ENCODE assay signal across 4 cellular contexts in the genomic region with DNA sequence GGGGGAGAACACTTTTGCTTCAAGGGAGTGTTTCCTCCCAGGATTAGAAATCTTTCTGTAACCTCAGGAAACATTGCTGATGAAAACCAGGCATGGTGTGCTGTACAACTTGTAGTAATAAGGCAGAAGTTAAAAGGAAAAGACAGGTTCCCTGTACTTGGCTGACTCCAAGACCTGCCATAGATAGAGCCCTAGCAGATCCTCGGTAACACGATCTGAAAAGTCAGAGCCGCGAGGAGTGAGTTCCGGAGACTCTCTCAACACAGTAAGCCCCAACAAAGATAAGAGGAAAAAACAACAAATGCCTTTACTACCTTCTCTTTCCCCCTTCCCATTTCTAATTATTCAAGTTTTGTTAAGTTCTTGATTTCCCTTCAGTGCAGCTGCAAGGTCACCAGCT. TPM values are rescaled to one million over a fixed set of nuclear protein-coding genes. Genes with fewer than 3 reads are reported as not detected.
"Had no signal": no experiment of that assay in that cellular context is flagged by ENCODE, and none has a peak within 500 bp of the region (broad histone marks: within the 10 kb centered on the region; RNA-seq: fewer than 3 reads in every experiment).

No MANE protein-coding gene starts in this region.

RNA-seq across cellular contexts. Expression of gene RNU1-4, which starts 7.3 kb away (rescaled TPM):
- polyA plus RNA-seq: adipose tissue, adrenal gland, aorta, cardiac muscle cell had no signal
